ENCODE assay signal across 1 cellular context in genomic region chr1:25861316-25862286, GRCh38.
TF ChIP-seq lines count a peak whose summit lies in the region.

No MANE protein-coding gene starts in this region.

TF ChIP-seq in K562, 482 proteins besides CTCF, POLR2A, EP300 and RAD21 (continued from another document and continues in another):
- TF ChIP-seq, protein P1, sequence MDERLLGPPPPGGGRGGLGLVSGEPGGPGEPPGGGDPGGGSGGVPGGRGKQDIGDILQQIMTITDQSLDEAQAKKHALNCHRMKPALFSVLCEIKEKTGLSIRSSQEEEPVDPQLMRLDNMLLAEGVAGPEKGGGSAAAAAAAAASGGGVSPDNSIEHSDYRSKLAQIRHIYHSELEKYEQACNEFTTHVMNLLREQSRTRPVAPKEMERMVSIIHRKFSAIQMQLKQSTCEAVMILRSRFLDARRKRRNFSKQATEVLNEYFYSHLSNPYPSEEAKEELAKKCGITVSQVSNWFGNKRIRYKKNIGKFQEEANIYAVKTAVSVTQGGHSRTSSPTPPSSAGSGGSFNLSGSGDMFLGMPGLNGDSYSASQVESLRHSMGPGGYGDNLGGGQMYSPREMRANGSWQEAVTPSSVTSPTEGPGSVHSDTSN (CRISPR knock-in tag; IDR thresholded peaks at IDR 0.05; ENCODE audit: low read depth) = no peak
- TF ChIP-seq, protein P1 (tag; conservative IDR thresholded peaks at IDR 0.05; ENCODE audit: low read depth) = peak; percentile 36; the same call in 1 of the 2 replicates
- TF ChIP-seq, protein P2, sequence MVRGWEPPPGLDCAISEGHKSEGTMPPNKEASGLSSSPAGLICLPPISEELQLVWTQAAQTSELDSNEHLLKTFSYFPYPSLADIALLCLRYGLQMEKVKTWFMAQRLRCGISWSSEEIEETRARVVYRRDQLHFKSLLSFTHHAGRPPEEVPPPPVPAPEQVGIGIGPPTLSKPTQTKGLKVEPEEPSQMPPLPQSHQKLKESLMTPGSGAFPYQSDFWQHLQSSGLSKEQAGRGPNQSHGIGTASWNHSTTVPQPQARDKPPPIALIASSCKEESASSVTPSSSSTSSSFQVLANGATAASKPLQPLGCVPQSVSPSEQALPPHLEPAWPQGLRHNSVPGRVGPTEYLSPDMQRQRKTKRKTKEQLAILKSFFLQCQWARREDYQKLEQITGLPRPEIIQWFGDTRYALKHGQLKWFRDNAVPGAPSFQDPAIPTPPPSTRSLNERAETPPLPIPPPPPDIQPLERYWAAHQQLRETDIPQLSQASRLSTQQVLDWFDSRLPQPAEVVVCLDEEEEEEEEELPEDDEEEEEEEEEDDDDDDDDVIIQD (CRISPR knock-in tag; IDR thresholded peaks at IDR 0.05) = no peak
- TF ChIP-seq, protein P3, sequence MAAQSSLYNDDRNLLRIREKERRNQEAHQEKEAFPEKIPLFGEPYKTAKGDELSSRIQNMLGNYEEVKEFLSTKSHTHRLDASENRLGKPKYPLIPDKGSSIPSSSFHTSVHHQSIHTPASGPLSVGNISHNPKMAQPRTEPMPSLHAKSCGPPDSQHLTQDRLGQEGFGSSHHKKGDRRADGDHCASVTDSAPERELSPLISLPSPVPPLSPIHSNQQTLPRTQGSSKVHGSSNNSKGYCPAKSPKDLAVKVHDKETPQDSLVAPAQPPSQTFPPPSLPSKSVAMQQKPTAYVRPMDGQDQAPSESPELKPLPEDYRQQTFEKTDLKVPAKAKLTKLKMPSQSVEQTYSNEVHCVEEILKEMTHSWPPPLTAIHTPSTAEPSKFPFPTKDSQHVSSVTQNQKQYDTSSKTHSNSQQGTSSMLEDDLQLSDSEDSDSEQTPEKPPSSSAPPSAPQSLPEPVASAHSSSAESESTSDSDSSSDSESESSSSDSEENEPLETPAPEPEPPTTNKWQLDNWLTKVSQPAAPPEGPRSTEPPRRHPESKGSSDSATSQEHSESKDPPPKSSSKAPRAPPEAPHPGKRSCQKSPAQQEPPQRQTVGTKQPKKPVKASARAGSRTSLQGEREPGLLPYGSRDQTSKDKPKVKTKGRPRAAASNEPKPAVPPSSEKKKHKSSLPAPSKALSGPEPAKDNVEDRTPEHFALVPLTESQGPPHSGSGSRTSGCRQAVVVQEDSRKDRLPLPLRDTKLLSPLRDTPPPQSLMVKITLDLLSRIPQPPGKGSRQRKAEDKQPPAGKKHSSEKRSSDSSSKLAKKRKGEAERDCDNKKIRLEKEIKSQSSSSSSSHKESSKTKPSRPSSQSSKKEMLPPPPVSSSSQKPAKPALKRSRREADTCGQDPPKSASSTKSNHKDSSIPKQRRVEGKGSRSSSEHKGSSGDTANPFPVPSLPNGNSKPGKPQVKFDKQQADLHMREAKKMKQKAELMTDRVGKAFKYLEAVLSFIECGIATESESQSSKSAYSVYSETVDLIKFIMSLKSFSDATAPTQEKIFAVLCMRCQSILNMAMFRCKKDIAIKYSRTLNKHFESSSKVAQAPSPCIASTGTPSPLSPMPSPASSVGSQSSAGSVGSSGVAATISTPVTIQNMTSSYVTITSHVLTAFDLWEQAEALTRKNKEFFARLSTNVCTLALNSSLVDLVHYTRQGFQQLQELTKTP (IDR thresholded peaks at IDR 0.05; ENCODE audit: low read depth in 1 of 2, partially characterized antibody in 2 of 2) = peak; percentile 55 to 69
- TF ChIP-seq NR2C2 (CRISPR knock-in tag; IDR thresholded peaks at IDR 0.05) (no peak), NR2C2 (tag; IDR thresholded peaks at IDR 0.05) (peak; percentile 75), ZNF77 (CRISPR knock-in tag; IDR thresholded peaks at IDR 0.05) (no peak), ARNT (IDR thresholded peaks at IDR 0.05) (peak in 1 of 2 experiments; percentile 44; a peak in 1 of 4 replicates), FIP1L1 (IDR thresholded peaks at IDR 0.05; ENCODE audit: low read depth, low read length, poor library complexity, severe bottlenecking) (no peak), RUNX1 (IDR thresholded peaks at IDR 0.05; ENCODE audit: low read depth) (no peak), ATF1 (CRISPR knock-in tag; IDR thresholded peaks at IDR 0.05) (no peak), ATF1 (tag; IDR thresholded peaks at IDR 0.05) (peak; percentile 40; the same call in 1 of the 2 replicates), ZNF175 (CRISPR knock-in tag; IDR thresholded peaks at IDR 0.05; ENCODE audit: low read depth) (no peak), MYNN (IDR thresholded peaks at IDR 0.05) (no peak), MYNN (CRISPR knock-in tag; IDR thresholded peaks at IDR 0.05) (no peak), SRF (CRISPR knock-in tag; IDR thresholded peaks at IDR 0.05) (no peak), BCL6 (CRISPR knock-in tag; IDR thresholded peaks at IDR 0.05) (no peak), SIRT6 (IDR thresholded peaks at IDR 0.05; ENCODE audit: low read depth, low read length) (no peak), TEAD1 (CRISPR knock-in tag; IDR thresholded peaks at IDR 0.05) (0 out of 4 replicates have a peak, but pooled peaks of 1 of the 2 experiments have one; percentile 31), BRF1 (IDR thresholded peaks at IDR 0.05; ENCODE audit: borderline replicate concordance, extremely low read depth, insufficient read length) (no peak), LCOR (CRISPR knock-in tag; IDR thresholded peaks at IDR 0.05) (no peak), ELF1 (tag; IDR thresholded peaks at IDR 0.05) (peak; percentile 61), SPI1 (IDR thresholded peaks at IDR 0.05; ENCODE audit: borderline replicate concordance, low read depth, low read length) (0 out of 2 replicates have a peak, but pooled peaks have one; percentile 28), NFE2 (IDR thresholded peaks at IDR 0.05; ENCODE audit: low read depth) (no peak), PHF8 (IDR thresholded peaks at IDR 0.05; ENCODE audit: borderline replicate concordance, low read length) (peak; percentile 19; the same call in 1 of the 2 replicates), ZNF592 (IDR thresholded peaks at IDR 0.05) (peak; percentile 78), FOXK2 (conservative IDR thresholded peaks at IDR 0.05 in 1 of 2, IDR thresholded peaks at IDR 0.05 in 1 of 2; ENCODE audit: low read depth in 2 of 2) (peak; percentile 32 to 54; a peak in 1 of 4 replicates), ZFP36 (IDR thresholded peaks at IDR 0.05; ENCODE audit: low read depth, low read length, partially characterized antibody) (no peak), HLTF (IDR thresholded peaks at IDR 0.05) (peak; percentile 83), RBM34 (IDR thresholded peaks at IDR 0.05; ENCODE audit: borderline replicate concordance, insufficient read depth, low read length) (no peak), TOE1 (IDR thresholded peaks at IDR 0.05; ENCODE audit: borderline replicate concordance) (0 out of 2 replicates have a peak, but pooled peaks have one; percentile 55), TOE1 (CRISPR knock-in tag; IDR thresholded peaks at IDR 0.05; ENCODE audit: borderline replicate concordance, low read depth) (no peak), RBM25 (IDR thresholded peaks at IDR 0.05; ENCODE audit: low read depth, low read length, severe bottlenecking) (no peak), ZNF75A (CRISPR knock-in tag; IDR thresholded peaks at IDR 0.05) (no peak), ZNF740 (CRISPR knock-in tag; IDR thresholded peaks at IDR 0.05) (no peak), ZNF740 (tag; IDR thresholded peaks at IDR 0.05) (0 out of 4 replicates have a peak, but pooled peaks of 1 of the 2 experiments have one; percentile 24), ZNF24 (IDR thresholded peaks at IDR 0.05) (no peak)
- TF ChIP-seq, protein P4, sequence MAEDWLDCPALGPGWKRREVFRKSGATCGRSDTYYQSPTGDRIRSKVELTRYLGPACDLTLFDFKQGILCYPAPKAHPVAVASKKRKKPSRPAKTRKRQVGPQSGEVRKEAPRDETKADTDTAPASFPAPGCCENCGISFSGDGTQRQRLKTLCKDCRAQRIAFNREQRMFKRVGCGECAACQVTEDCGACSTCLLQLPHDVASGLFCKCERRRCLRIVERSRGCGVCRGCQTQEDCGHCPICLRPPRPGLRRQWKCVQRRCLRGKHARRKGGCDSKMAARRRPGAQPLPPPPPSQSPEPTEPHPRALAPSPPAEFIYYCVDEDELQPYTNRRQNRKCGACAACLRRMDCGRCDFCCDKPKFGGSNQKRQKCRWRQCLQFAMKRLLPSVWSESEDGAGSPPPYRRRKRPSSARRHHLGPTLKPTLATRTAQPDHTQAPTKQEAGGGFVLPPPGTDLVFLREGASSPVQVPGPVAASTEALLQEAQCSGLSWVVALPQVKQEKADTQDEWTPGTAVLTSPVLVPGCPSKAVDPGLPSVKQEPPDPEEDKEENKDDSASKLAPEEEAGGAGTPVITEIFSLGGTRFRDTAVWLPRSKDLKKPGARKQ (CRISPR knock-in tag; IDR thresholded peaks at IDR 0.05) = no peak
- TF ChIP-seq, protein P5, sequence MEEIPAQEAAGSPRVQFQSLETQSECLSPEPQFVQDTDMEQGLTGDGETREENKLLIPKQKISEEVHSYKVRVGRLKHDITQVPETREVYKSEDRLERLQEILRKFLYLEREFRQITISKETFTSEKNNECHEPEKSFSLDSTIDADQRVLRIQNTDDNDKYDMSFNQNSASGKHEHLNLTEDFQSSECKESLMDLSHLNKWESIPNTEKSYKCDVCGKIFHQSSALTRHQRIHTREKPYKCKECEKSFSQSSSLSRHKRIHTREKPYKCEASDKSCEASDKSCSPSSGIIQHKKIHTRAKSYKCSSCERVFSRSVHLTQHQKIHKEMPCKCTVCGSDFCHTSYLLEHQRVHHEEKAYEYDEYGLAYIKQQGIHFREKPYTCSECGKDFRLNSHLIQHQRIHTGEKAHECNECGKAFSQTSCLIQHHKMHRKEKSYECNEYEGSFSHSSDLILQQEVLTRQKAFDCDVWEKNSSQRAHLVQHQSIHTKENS (CRISPR knock-in tag; IDR thresholded peaks at IDR 0.05) = 0 out of 2 replicates have a peak, but pooled peaks have one; percentile 44
- TF ChIP-seq, protein P6, sequence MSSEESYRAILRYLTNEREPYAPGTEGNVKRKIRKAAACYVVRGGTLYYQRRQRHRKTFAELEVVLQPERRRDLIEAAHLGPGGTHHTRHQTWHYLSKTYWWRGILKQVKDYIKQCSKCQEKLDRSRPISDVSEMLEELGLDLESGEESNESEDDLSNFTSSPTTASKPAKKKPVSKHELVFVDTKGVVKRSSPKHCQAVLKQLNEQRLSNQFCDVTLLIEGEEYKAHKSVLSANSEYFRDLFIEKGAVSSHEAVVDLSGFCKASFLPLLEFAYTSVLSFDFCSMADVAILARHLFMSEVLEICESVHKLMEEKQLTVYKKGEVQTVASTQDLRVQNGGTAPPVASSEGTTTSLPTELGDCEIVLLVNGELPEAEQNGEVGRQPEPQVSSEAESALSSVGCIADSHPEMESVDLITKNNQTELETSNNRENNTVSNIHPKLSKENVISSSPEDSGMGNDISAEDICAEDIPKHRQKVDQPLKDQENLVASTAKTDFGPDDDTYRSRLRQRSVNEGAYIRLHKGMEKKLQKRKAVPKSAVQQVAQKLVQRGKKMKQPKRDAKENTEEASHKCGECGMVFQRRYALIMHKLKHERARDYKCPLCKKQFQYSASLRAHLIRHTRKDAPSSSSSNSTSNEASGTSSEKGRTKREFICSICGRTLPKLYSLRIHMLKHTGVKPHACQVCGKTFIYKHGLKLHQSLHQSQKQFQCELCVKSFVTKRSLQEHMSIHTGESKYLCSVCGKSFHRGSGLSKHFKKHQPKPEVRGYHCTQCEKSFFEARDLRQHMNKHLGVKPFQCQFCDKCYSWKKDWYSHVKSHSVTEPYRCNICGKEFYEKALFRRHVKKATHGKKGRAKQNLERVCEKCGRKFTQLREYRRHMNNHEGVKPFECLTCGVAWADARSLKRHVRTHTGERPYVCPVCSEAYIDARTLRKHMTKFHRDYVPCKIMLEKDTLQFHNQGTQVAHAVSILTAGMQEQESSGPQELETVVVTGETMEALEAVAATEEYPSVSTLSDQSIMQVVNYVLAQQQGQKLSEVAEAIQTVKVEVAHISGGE (CRISPR knock-in tag; IDR thresholded peaks at IDR 0.05) = peak in 1 of 3 experiments; percentile 65; a peak in 1 of 6 replicates
